In genomic region chr6:10722820-10723651, GRCh38 we compare ENCODE assay signal across 8 cellular contexts. TPM values are rescaled to one million over a fixed set of nuclear protein-coding genes. Genes with fewer than 3 reads are reported as not detected.
DNase-seq lines count a peak whose midpoint lies in the region; ATAC-seq and TF ChIP-seq lines count a peak whose summit lies in the region.

Gene TMEM14C, plus strand, starts transcription at chr6:10723070. Its CDS starts 1,544 bp downstream, at chr6:10724614.

- H3K4me1 ChIP-seq in HUES64 (ENCODE audit: insufficient read depth, low read length) (peaks cover 12% of the 10 kb centered on the region; the same call in 1 of the 2 replicates), OCI-LY7 (ENCODE audit: insufficient read depth, low read length, poor library complexity, severe bottlenecking) (peaks cover 27% of the 10 kb centered on the region), mononuclear cell (ENCODE audit: insufficient read depth, low read length) (peaks cover 72% of the 10 kb centered on the region)

- H3K27me3 Mint-ChIP-seq in Calu3 (ENCODE audit: unreplicated experiment), result no peaks in the 10 kb centered on the region

- peak; percentile 97 for ATAC-seq in GM21447 (IDR thresholded peaks at IDR 0.05; ENCODE audit: unreplicated experiment)

- no peaks in the 10 kb centered on the region for H4K20me1 ChIP-seq in OCI-LY7 (ENCODE audit: insufficient read depth, low read length)

- POLR2A ChIA-PET in OCI-LY7 (lab: Charles Lee), result interaction anchor here (0.6 to 3.2 kb wide), 17 partner anchors 8 to 272 kb away, joined by 3 to 20 read pairs (median 4); partner anchors contain the start of genes PAK1IP1 and TMEM14B

- H3K79me2 ChIP-seq in OCI-LY7 (ENCODE audit: insufficient read depth, low read depth, low read length), result no peaks in the 10 kb centered on the region

- no peaks in the 10 kb centered on the region for H3K9me2 ChIP-seq in OCI-LY7 (ENCODE audit: insufficient read depth, low read length)

- no peaks in the 10 kb centered on the region for H3K9me3 Mint-ChIP-seq in Calu3 (ENCODE audit: low read depth, unreplicated experiment)

- H3K27me3 ChIP-seq in HUES64 (ENCODE audit: insufficient read depth, low read length) (no peaks in the 10 kb centered on the region), mononuclear cell (ENCODE audit: insufficient read depth, low read length) (no peaks in the 10 kb centered on the region)

- peaks cover 20% of the 10 kb centered on the region for H3K36me3 Mint-ChIP-seq in Calu3 (ENCODE audit: insufficient read depth, unreplicated experiment)

- H3K9me3 ChIP-seq in HUES64 (ENCODE audit: insufficient read depth, low read depth, low read length), result 0 out of 2 replicates have a peak, but pooled peaks cover 7% of the 10 kb centered on the region
- peaks cover 18% of the 10 kb centered on the region; the same call in 1 of the 2 replicates for H3K9me3 ChIP-seq in OCI-LY7 (ENCODE audit: low read length)
- H3K9me3 ChIP-seq in mononuclear cell (ENCODE audit: low read depth, low read length), result no peaks in the 10 kb centered on the region

- DNase-seq in Calu3 (peak; percentile 92), OCI-LY7 (ENCODE audit: low spot score) (peak; percentile 87), activated T-cell treated with anti-CD3 and anti-CD28 coated beads for 24 hours (ENCODE audit: low read depth) (peak; percentile 87), epidermal melanocyte (ENCODE audit: insufficient read length, low spot score) (peak; percentile 92)
- DNase-seq in stimulated activated CD8-positive, alpha-beta memory T cell treated with anti-CD3 and anti-CD28 coated beads, Interleukin-4, amount 100 ng/mL, for 1 hour (ENCODE audit: low read depth in 2 of 2, low spot score in 1 of 2), result peak; percentile 54 to 61

- 1% methylated on average over 56 of the region's 56 CpGs for WGBS in HUES64

- peak within 1 kb of the TSS; percentile 94 for H3K9ac ChIP-seq in HUES64 (ENCODE audit: low read depth, low read length)

- BruUV-seq in Calu3 (replicated peaks; lab: Mats Ljungman, UMichigan) (no TSS peak), OCI-LY7 (replicated peaks; lab: Mats Ljungman, UMichigan) (TSS peak; percentile 88)

- peak within 1 kb of the TSS; percentile 86 for H3K27ac Mint-ChIP-seq in Calu3 (ENCODE audit: unreplicated experiment)

- intact Hi-C loops in Calu3 (cut with micrococcal nuclease; ENCODE audit: unreplicated experiment), result no loop called here
- intact Hi-C loops in OCI-LY7 (cut with micrococcal nuclease; ENCODE audit: unreplicated experiment), result loop anchor here (1.0 kb wide), 2 partner anchors 24 to 29 kb away; partner anchors contain the start of genes C6orf52, PAK1IP1 and TMEM14B

- H3K4me3 ChIP-seq in HUES64 (ENCODE audit: low read length), result peak within 1 kb of the TSS; percentile 92
- peak within 1 kb of the TSS; percentile 72 for H3K4me3 ChIP-seq in OCI-LY7 (ENCODE audit: low read depth, low read length, poor library complexity, severe bottlenecking)
- H3K4me3 ChIP-seq in mononuclear cell (ENCODE audit: low read length), result peak within 1 kb of the TSS; percentile 67

- TF ChIP-seq CTCF in Calu3 (IDR thresholded peaks at IDR 0.05; ENCODE audit: unreplicated experiment) (no peak), OCI-LY7 (conservative IDR thresholded peaks at IDR 0.05; ENCODE audit: low read length) (no peak)

- CTCF ChIA-PET in Calu3 (lab: Charles Lee) (interaction anchor here (0.6 to 1.2 kb wide), 2 partner anchors 12 to 140 kb away, joined by 3 to 5 read pairs; no protein-coding TSS in a partner anchor), OCI-LY7 (lab: Charles Lee; ENCODE audit: unreplicated experiment) (interaction anchor here (0.8 kb wide), 1 partner anchor 244 kb away, joined by 4 read pairs; no protein-coding TSS in a partner anchor)

- H3K4me2 ChIP-seq in OCI-LY7 (ENCODE audit: low read length), result peak within 1 kb of the TSS; percentile 81

- peaks cover 9% of the 10 kb centered on the region for H3K4me1 Mint-ChIP-seq in Calu3 (ENCODE audit: low read depth, unreplicated experiment)

- peak within 1 kb of the TSS; percentile 95 for H2AFZ ChIP-seq in OCI-LY7 (ENCODE audit: low read length)

- H3K27ac ChIP-seq in HUES64 (ENCODE audit: low read depth, low read length) (peak within 1 kb of the TSS; percentile 96), OCI-LY7 (ENCODE audit: low read depth, low read length, poor library complexity, severe bottlenecking) (peak within 1 kb of the TSS; percentile 38)

- H3K4me3 Mint-ChIP-seq in Calu3 (ENCODE audit: low read depth, unreplicated experiment), result peak within 1 kb of the TSS; percentile 82

- H3K36me3 ChIP-seq in HUES64 (ENCODE audit: insufficient read depth, low read length) (peaks cover 28% of the 10 kb centered on the region), OCI-LY7 (ENCODE audit: insufficient read depth, low read length) (no peaks in the 10 kb centered on the region)

RNA-seq across cellular contexts. Expression of gene TMEM14C, which starts in this region (rescaled TPM):
- total RNA-seq in Calu3 (2022) (53.4 and 53.6 TPM in 2 replicates), OCI-LY7 (2022) (33.9 and 39.5 TPM in 2 replicates), mononuclear cell (20.6 TPM)
- 120 TPM for polyA plus RNA-seq in HUES64 (2013, experiment 1 of 2)
- polyA plus RNA-seq in HUES64 (2013, experiment 2 of 2), result 126 TPM
- 23.7 and 40.2 TPM in 2 replicates for total RNA-seq in OCI-LY7 (2014; rRNA removed; shearing (Covaris generic))

Comparison
In these comparisons a context has a peak if more than half of its experiments do, and no peak if none do; other contexts are left out.
1. Peak in every context shown above with its lines: DNase-seq, ATAC-seq, H3K4me3 ChIP-seq and H3K27ac ChIP-seq.